In genomic region chr3:127233371-127233770, GRCh38 we compare ENCODE assay signal across 14 cellular contexts. TPM values are rescaled to one million over a fixed set of nuclear protein-coding genes. Genes with fewer than 3 reads are reported as not detected.
DNase-seq lines count a peak whose midpoint lies in the region; ATAC-seq, FAIRE-seq and TF ChIP-seq lines count a peak whose summit lies in the region.
"Had no signal": no experiment of that assay in that cellular context is flagged by ENCODE, and none has a peak within 500 bp of the region (broad histone marks: within the 10 kb centered on the region; RNA-seq: fewer than 3 reads in every experiment).

No MANE protein-coding gene starts in this region.

- no peaks in the 10 kb centered on the region for H4K20me1 ChIP-seq in GM23248 (ENCODE audit: insufficient read depth)
- H4K20me1 ChIP-seq in K562 (replicated peaks; ENCODE audit: control insufficient read depth, insufficient read depth, low read length) = no peaks in the 10 kb centered on the region

- intact Hi-C loops in K562 (cut with micrococcal nuclease) = no loop called here
- intact Hi-C loops in colonic mucosa (cut with DNase I) = no loop called here

- WGBS in GM23248 (ENCODE audit: low coverage in 1 of 2, low lambda C conversion rate in 2 of 2, missing lambda C conversion rate in 2 of 2), 2 experiments = 34 to 36% methylated on average over 3 of the region's 3 CpGs
- WGBS in K562 (ENCODE audit: insufficient coverage, low coverage, missing lambda C conversion rate) = 6% methylated on average over 3 of the region's 3 CpGs
- WGBS in liver = 32% methylated on average over 3 of the region's 3 CpGs

- CTCF ChIA-PET in K562 (lab: Yijun Ruan, JAX; ENCODE audit: low intra/inter-chr PET ratio) = no interaction called here

- no peaks in the 10 kb centered on the region for H3F3A ChIP-seq in GM23248 (ENCODE audit: insufficient read depth)

- no peaks in the 10 kb centered on the region for H3K9me1 ChIP-seq in K562 (ENCODE audit: control insufficient read depth, insufficient read depth, low read length)

- H3K4me3 ChIP-seq in GM23248 (no peak overlapping the region), K562 (no peak overlapping the region), liver (ENCODE audit: low read depth in 1 of 3, low read length in 3 of 3) (no peak overlapping the region), colonic mucosa (no peak overlapping the region)
- H3K4me3 ChIP-seq: adrenal gland, PC-9, tibial artery had no signal

- POLR2A ChIA-PET in K562 (lab: Yijun Ruan, JAX) = no interaction called here

- H3K9me3 ChIP-seq in GM23248 (ENCODE audit: low read depth) (no peaks in the 10 kb centered on the region), K562 (replicated peaks; ENCODE audit: control insufficient read depth, insufficient read depth, low read depth, low read length) (no peaks in the 10 kb centered on the region), liver (ENCODE audit: control insufficient read depth in 4 of 4, low read length in 3 of 4) (peaks cover 0 to 4% (median 0%) of the 10 kb centered on the region in 4 donors), colonic mucosa (no peaks in the 10 kb centered on the region)
- H3K9me3 ChIP-seq: adrenal gland, neutrophil had no signal

- DNase-seq in GM23248 (peak; percentile 43), LoVo (ENCODE audit: low spot score) (peak; percentile 10), K562 (ENCODE audit: extremely low read depth in 1 of 4, low spot score in 3 of 4) (no peak), colonic mucosa (no peak)
- DNase-seq: adrenal gland, COR-L47, T1000, tibial artery had no signal

- no TSS peak for BruUV-seq in K562 (replicated peaks; lab: Mats Ljungman, UMichigan)

- H3K79me2 ChIP-seq in GM23248 (ENCODE audit: insufficient read depth) (no peaks in the 10 kb centered on the region), K562 (ENCODE audit: control insufficient read depth, insufficient read depth, low read length) (no peaks in the 10 kb centered on the region)

- TF ChIP-seq EP300 in K562 (IDR thresholded peaks at IDR 0.05; ENCODE audit: low read length) = no peak

- H3K4me2 ChIP-seq in GM23248 (ENCODE audit: unreplicated experiment) (no peak overlapping the region), K562 (ENCODE audit: insufficient read depth, low read length) (no peak overlapping the region)
- H3K4me2 ChIP-seq: PC-9 had no signal

- no peak overlapping the region for H3K9ac ChIP-seq in GM23248
- H3K9ac ChIP-seq in K562 (ENCODE audit: insufficient read depth in 1 of 2, low read depth in 2 of 2, low read length in 2 of 2) = no peak overlapping the region
- H3K9ac ChIP-seq in liver (ENCODE audit: low read depth in 1 of 2, low read length in 2 of 2) = no peak overlapping the region
- H3K9ac ChIP-seq in colonic mucosa (ENCODE audit: low read depth in 2 of 2, low read length in 2 of 2) = no peak overlapping the region

- no peaks in the 10 kb centered on the region for H3K4me1 ChIP-seq in GM23248 (ENCODE audit: insufficient read depth)
- no peaks in the 10 kb centered on the region for H3K4me1 ChIP-seq in K562 (replicated peaks in 1 of 2; ENCODE audit: control insufficient read depth in 2 of 2, insufficient read depth in 2 of 2, low read length in 2 of 2)
- H3K4me1 ChIP-seq in liver (ENCODE audit: control insufficient read depth in 4 of 4, insufficient read depth in 4 of 4, low read length in 3 of 4) = no peaks in the 10 kb centered on the region
- no peaks in the 10 kb centered on the region for H3K4me1 ChIP-seq in colonic mucosa
- H3K4me1 ChIP-seq: adrenal gland, tibial artery had no signal

- H3K27ac ChIP-seq in GM23248 (no peak overlapping the region), K562 (ENCODE audit: extremely low read depth, low read depth, low read length) (no peak overlapping the region), liver (ENCODE audit: low read depth in 1 of 2, low read length in 2 of 2) (no peak overlapping the region), colonic mucosa (no peak overlapping the region)
- H3K27ac ChIP-seq: adrenal gland, neutrophil, PC-9, tibial artery had no signal

- TF ChIP-seq RAD21 in K562 (CRISPR knock-in tag; conservative IDR thresholded peaks at IDR 0.05 in 1 of 2, IDR thresholded peaks at IDR 0.05 in 1 of 2) (no peak), liver (IDR thresholded peaks at IDR 0.05) (no peak)

- in situ Hi-C loops in GM23248 (cut with MboI) (no loop called here), K562 (cut with MboI) (no loop called here)

- H3K27me3 ChIP-seq in GM23248 (replicated peaks; ENCODE audit: insufficient read depth) (no peaks in the 10 kb centered on the region), K562 (ENCODE audit: control insufficient read depth in 2 of 2, insufficient read depth in 2 of 2, low read length in 2 of 2) (no peaks in the 10 kb centered on the region), liver (ENCODE audit: control insufficient read depth in 4 of 4, insufficient read depth in 4 of 4, low read length in 3 of 4) (no peaks in the 10 kb centered on the region), colonic mucosa (no peaks in the 10 kb centered on the region)
- H3K27me3 ChIP-seq: adrenal gland, neutrophil had no signal

- TF ChIP-seq CTCF in K562 (IDR thresholded peaks at IDR 0.05 in 2 of 3, conservative IDR thresholded peaks at IDR 0.05 in 1 of 3; ENCODE audit: insufficient read depth in 2 of 3, low read depth in 1 of 3, low read length in 3 of 3) = no peak
- TF ChIP-seq CTCF in liver (IDR thresholded peaks at IDR 0.05; ENCODE audit: low read depth, low read length, missing input control) = no peak
- TF ChIP-seq CTCF in colonic mucosa (IDR thresholded peaks at IDR 0.05) = no peak

- ATAC-seq in K562 (no peak), GM18909 (IDR thresholded peaks at IDR 0.05; ENCODE audit: poor library complexity, unreplicated experiment) (no peak), HG03159 (IDR thresholded peaks at IDR 0.05; ENCODE audit: unreplicated experiment) (no peak)

- TF ChIP-seq POLR2A in K562 (conservative IDR thresholded peaks at IDR 0.05) = no peak

- H2AFZ ChIP-seq in GM23248 = no peak overlapping the region
- H2AFZ ChIP-seq in K562 (ENCODE audit: low read depth, low read length) = no peak overlapping the region
- H2AFZ ChIP-seq: PC-9 had no signal

- H3K36me3 ChIP-seq in GM23248 (ENCODE audit: low read depth) = no peaks in the 10 kb centered on the region
- H3K36me3 ChIP-seq in K562 (ENCODE audit: control insufficient read depth, insufficient read depth, low read length) = no peaks in the 10 kb centered on the region
- no peaks in the 10 kb centered on the region for H3K36me3 ChIP-seq in liver (ENCODE audit: control insufficient read depth in 4 of 4, insufficient read depth in 3 of 4, low read depth in 1 of 4, low read length in 3 of 4)
- no peaks in the 10 kb centered on the region for H3K36me3 ChIP-seq in colonic mucosa
- H3K36me3 ChIP-seq: adrenal gland, neutrophil, tibial artery had no signal

- H3K9me2 ChIP-seq in GM23248 (ENCODE audit: insufficient read depth) = no peaks in the 10 kb centered on the region

- no peak for FAIRE-seq in K562 (lab: Jason Lieb, UNC)

TF ChIP-seq in K562, 482 proteins besides CTCF, POLR2A, EP300 and RAD21 (continues in another document):
- TF ChIP-seq MECOM (CRISPR knock-in tag; IDR thresholded peaks at IDR 0.05) = no peak

TF ChIP-seq in liver, 16 proteins besides CTCF, POLR2A, EP300 and RAD21 (continues in another document):
- TF ChIP-seq TAF1 (conservative IDR thresholded peaks at IDR 0.05) = no peak
- TF ChIP-seq RXRA (IDR thresholded peaks at IDR 0.05) = no peak
- no peak for TF ChIP-seq GABPA (IDR thresholded peaks at IDR 0.05 in 1 of 2, conservative IDR thresholded peaks at IDR 0.05 in 1 of 2)

RNA-seq across cellular contexts. Expression of gene PRR23E, which starts 40.4 kb away (rescaled TPM):
- total RNA-seq in GM23248 (2014; rRNA removed; shearing (Covaris generic)) = not detected in 2 replicates
- not detected in 2 replicates for polyA plus RNA-seq in GM23248 (2016; fragmentation: Nextera tagmentation; extraction: Ambion mirVana)
- total RNA-seq in K562 (2011; cell fraction: chromatin; rRNA removed; ENCODE audit: low replicate concordance) = not detected in 2 replicates
- total RNA-seq in K562 (2011; cell fraction: nucleolus; rRNA removed) = not detected in 2 replicates
- not detected in 2 replicates for total RNA-seq in K562 (2011; cell fraction: nucleoplasm; rRNA removed)
- total RNA-seq in K562 (2014; rRNA removed) = not detected in 2 replicates
- total RNA-seq in K562 (2014; rRNA removed; fragmentation: Illumina TruSeq; extraction: Trizol) = not detected in 2 replicates
- not detected in 2 replicates for total RNA-seq in K562 (2015; rRNA removed; fragmentation: Illumina TruSeq; extraction: Trizol)
- not detected in 2 replicates for total RNA-seq in K562 (2021)
- not detected in 2 replicates for polyA plus RNA-seq in K562 (2011; rRNA removed)
- polyA plus RNA-seq in K562 (2011; cell fraction: cytosol; rRNA removed) = not detected in 2 replicates
- not detected in 2 replicates for polyA plus RNA-seq in K562 (2011; cell fraction: nucleus; rRNA removed)
- polyA plus RNA-seq in K562 (2012) = not detected in 2 replicates
- not detected in 2 replicates for polyA plus RNA-seq in K562 (2014; fragmentation: Illumina TruSeq; extraction: Trizol)
- not detected for polyA plus RNA-seq in K562 (2014; fragmentation: Nextera tagmentation; extraction: Ambion mirVana)
- not detected in 2 replicates for polyA plus RNA-seq in K562 (2014; rRNA removed)
- polyA minus RNA-seq in K562 (2011; rRNA and poly(A)+ RNA removed) = not detected in 2 replicates
- polyA minus RNA-seq in K562 (2011; cell fraction: cytosol; rRNA and poly(A)+ RNA removed) = not detected in 2 replicates
- polyA minus RNA-seq in K562 (2011; cell fraction: nucleus; rRNA and poly(A)+ RNA removed) = not detected in 2 replicates
- not detected for total RNA-seq in liver
- polyA plus RNA-seq in liver = not detected
- not detected for total RNA-seq in colonic mucosa
- total RNA-seq: adrenal gland, lower leg skin, PC-9 had no signal
- polyA plus RNA-seq: adrenal gland had no signal

RNA-seq across cellular contexts. Expression of gene PRR20G, which starts 54.5 kb away (rescaled TPM):
- total RNA-seq in GM23248 (2014; rRNA removed; shearing (Covaris generic)) = not detected in 2 replicates
- not detected in 2 replicates for polyA plus RNA-seq in GM23248 (2016; fragmentation: Nextera tagmentation; extraction: Ambion mirVana)
- total RNA-seq in K562 (2011; cell fraction: chromatin; rRNA removed; ENCODE audit: low replicate concordance) = not detected in 2 replicates
- not detected in 2 replicates for total RNA-seq in K562 (2011; cell fraction: nucleolus; rRNA removed)
- not detected in 2 replicates for total RNA-seq in K562 (2011; cell fraction: nucleoplasm; rRNA removed)
- not detected in 2 replicates for total RNA-seq in K562 (2014; rRNA removed)
- not detected in 2 replicates for total RNA-seq in K562 (2014; rRNA removed; fragmentation: Illumina TruSeq; extraction: Trizol)
- total RNA-seq in K562 (2015; rRNA removed; fragmentation: Illumina TruSeq; extraction: Trizol) = not detected in 2 replicates
- not detected in 2 replicates for total RNA-seq in K562 (2021)
- not detected in 2 replicates for polyA plus RNA-seq in K562 (2011; rRNA removed)
- polyA plus RNA-seq in K562 (2011; cell fraction: cytosol; rRNA removed) = not detected in 2 replicates
- polyA plus RNA-seq in K562 (2011; cell fraction: nucleus; rRNA removed) = not detected in 2 replicates
- polyA plus RNA-seq in K562 (2012) = not detected in 2 replicates
- polyA plus RNA-seq in K562 (2014; fragmentation: Illumina TruSeq; extraction: Trizol) = not detected in 2 replicates
- polyA plus RNA-seq in K562 (2014; fragmentation: Nextera tagmentation; extraction: Ambion mirVana) = not detected
- polyA plus RNA-seq in K562 (2014; rRNA removed) = not detected in 2 replicates
- not detected in 2 replicates for polyA minus RNA-seq in K562 (2011; rRNA and poly(A)+ RNA removed)
- polyA minus RNA-seq in K562 (2011; cell fraction: cytosol; rRNA and poly(A)+ RNA removed) = not detected in 2 replicates
- polyA minus RNA-seq in K562 (2011; cell fraction: nucleus; rRNA and poly(A)+ RNA removed) = not detected in 2 replicates
- not detected for total RNA-seq in liver
- polyA plus RNA-seq in liver = not detected
- total RNA-seq in colonic mucosa = not detected
- total RNA-seq: adrenal gland, lower leg skin, PC-9 had no signal
- polyA plus RNA-seq: adrenal gland had no signal

Comparison
In these comparisons a context has a peak if more than half of its experiments do, and no peak if none do; other contexts are left out.
1. DNase-seq: peak in GM23248 (single experiment) and LoVo (single experiment); none in K562 (0 of 4) and colonic mucosa (single experiment).